1 cellular context compared by ENCODE assay signal in genomic region chr3:29757054-29757777, GRCh38.
TF ChIP-seq lines count a peak whose summit lies in the region.

No MANE protein-coding gene starts in this region.

TF ChIP-seq in H1, 55 proteins besides CTCF, POLR2A, EP300 and RAD21:
- TF ChIP-seq KDM4A (IDR thresholded peaks at IDR 0.05; ENCODE audit: low read depth, low read length, severe bottlenecking) (no peak), SRF (IDR thresholded peaks at IDR 0.05; ENCODE audit: low read depth, low read length) (no peak), ATF2 (IDR thresholded peaks at IDR 0.05; ENCODE audit: low read length) (no peak), CREB1 (IDR thresholded peaks at IDR 0.05) (no peak), EZH2 (IDR thresholded peaks at IDR 0.05; ENCODE audit: low read depth, low read length, severe bottlenecking) (no peak), POLR2AphosphoS5 (IDR thresholded peaks at IDR 0.05; ENCODE audit: low read depth, low read length) (no peak)
- TF ChIP-seq, protein P1, sequence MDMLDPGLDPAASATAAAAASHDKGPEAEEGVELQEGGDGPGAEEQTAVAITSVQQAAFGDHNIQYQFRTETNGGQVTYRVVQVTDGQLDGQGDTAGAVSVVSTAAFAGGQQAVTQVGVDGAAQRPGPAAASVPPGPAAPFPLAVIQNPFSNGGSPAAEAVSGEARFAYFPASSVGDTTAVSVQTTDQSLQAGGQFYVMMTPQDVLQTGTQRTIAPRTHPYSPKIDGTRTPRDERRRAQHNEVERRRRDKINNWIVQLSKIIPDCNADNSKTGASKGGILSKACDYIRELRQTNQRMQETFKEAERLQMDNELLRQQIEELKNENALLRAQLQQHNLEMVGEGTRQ (IDR thresholded peaks at IDR 0.05; ENCODE audit: low read length): no peak
